ENCODE assay signal across 23 cellular contexts in genomic region chr2:201768918-201769317, GRCh38. TPM values are rescaled to one million over a fixed set of nuclear protein-coding genes. Genes with fewer than 3 reads are reported as not detected.
DNase-seq lines count a peak whose midpoint lies in the region; ATAC-seq and TF ChIP-seq lines count a peak whose summit lies in the region.
"Had no signal": no experiment of that assay in that cellular context is flagged by ENCODE, and none has a peak within 500 bp of the region (broad histone marks: within the 10 kb centered on the region; RNA-seq: fewer than 3 reads in every experiment).

No MANE protein-coding gene starts in this region.

- WGBS in hepatocyte (ENCODE audit: low lambda C conversion rate, missing lambda C conversion rate) = 80% methylated on average over 1 of the region's 1 CpG
- WGBS in testis, 2 donors = 71 to 73% methylated on average over 1 of the region's 1 CpG

- H4K20me1 ChIP-seq in hepatocyte (ENCODE audit: insufficient read depth, poor library complexity, severe bottlenecking) = no peaks in the 10 kb centered on the region

- H3K79me2 ChIP-seq in hepatocyte = peaks cover 60% of the 10 kb centered on the region

- peak; percentile 60 for DNase-seq in AG08395 (ENCODE audit: low spot score)
- DNase-seq in HCEC 1CT = peak; percentile 54
- DNase-seq in astrocyte of the hippocampus (ENCODE audit: low read depth, low spot score) = peak; percentile 64
- no peak for DNase-seq in glutamatergic neuron
- no peak for DNase-seq in hepatocyte (ENCODE audit: low spot score)
- no peak for DNase-seq in omental fat pad (ENCODE audit: low spot score)
- no peak for DNase-seq in testis
- DNase-seq: activated naive CD8-positive, alpha-beta T cell treated with anti-CD3 and anti-CD28 coated beads, Interleukin-2, amount 50 U/mL, for 24 hours; CD8-positive, alpha-beta T cell; DMS79; NCI-H1105; NCI-H774; retina; stimulated activated CD4-positive, alpha-beta T cell treated with anti-CD3 and anti-CD28 coated beads, Interleukin-15, amount 100 ng/mL, for 24 hours; T1000; tibial artery had no signal

- no peaks in the 10 kb centered on the region for H3K36me3 ChIP-seq in hepatocyte (replicated peaks; ENCODE audit: insufficient read depth, low read depth)
- H3K36me3 ChIP-seq in testis (ENCODE audit: low read depth, missing control alignments) = no peaks in the 10 kb centered on the region

- TF ChIP-seq CTCF in glutamatergic neuron (IDR thresholded peaks at IDR 0.05; ENCODE audit: partially characterized antibody, unreplicated experiment) (no peak), hepatocyte (IDR thresholded peaks at IDR 0.05; ENCODE audit: poor library complexity) (no peak), omental fat pad (IDR thresholded peaks at IDR 0.05) (no peak), testis (IDR thresholded peaks at IDR 0.05) (no peak)

- H2AFZ ChIP-seq in hepatocyte = no peak overlapping the region

- no peaks in the 10 kb centered on the region for H3K9me2 ChIP-seq in hepatocyte (replicated peaks; ENCODE audit: insufficient read depth)

- H3K4me2 ChIP-seq in hepatocyte = no peak overlapping the region

- H3K4me3 ChIP-seq in hepatocyte (no peak overlapping the region), testis (no peak overlapping the region)
- H3K4me3 ChIP-seq: tibial artery had no signal

- H3K27me3 Mint-ChIP-seq in glutamatergic neuron (ENCODE audit: unreplicated experiment) = no peaks in the 10 kb centered on the region
- H3K27me3 Mint-ChIP-seq: activated naive CD8-positive, alpha-beta T cell treated with anti-CD3 and anti-CD28 coated beads, Interleukin-2, amount 50 U/mL, for 24 hours; activated T-helper 17 cell treated with anti-CD3 and anti-CD28 coated beads, Interleukin-2, amount 50 U/mL, for 72 hours; stimulated activated memory B cell treated with anti-CD40 and anti-IgM and Interleukin-4, amounts not matched to agents 10 μg/mL and 1 μg/mL and 100 μg/mL, for 72 hours had no signal

- H3K4me1 ChIP-seq in hepatocyte (ENCODE audit: insufficient read depth) = no peaks in the 10 kb centered on the region
- no peaks in the 10 kb centered on the region for H3K4me1 ChIP-seq in testis

- no peak overlapping the region for H3K27ac ChIP-seq in hepatocyte
- H3K27ac ChIP-seq in testis = no peak overlapping the region

- TF ChIP-seq POLR2A in testis (IDR thresholded peaks at IDR 0.05) = no peak

- ATAC-seq in HG03571 (IDR thresholded peaks at IDR 0.05; ENCODE audit: unreplicated experiment) (no peak), omental fat pad (ENCODE audit: low FRiP score) (no peak)
- ATAC-seq: activated naive CD8-positive, alpha-beta T cell treated with anti-CD3 and anti-CD28 coated beads, Interleukin-2, amount 50 U/mL, for 24 hours; activated T-helper 17 cell treated with anti-CD3 and anti-CD28 coated beads, Interleukin-2, amount 50 U/mL, for 72 hours; CD8-positive, alpha-beta T cell; left lobe of liver; Panc1; stimulated activated memory B cell treated with anti-CD40 and anti-IgM and Interleukin-4, amounts not matched to agents 10 μg/mL and 1 μg/mL and 100 μg/mL, for 72 hours had no signal

- H3K27me3 ChIP-seq in hepatocyte (no peaks in the 10 kb centered on the region), testis (no peaks in the 10 kb centered on the region)
- H3K27me3 ChIP-seq: tibial artery had no signal

- H3K9me3 ChIP-seq in hepatocyte (ENCODE audit: low read depth) (no peaks in the 10 kb centered on the region), testis (no peaks in the 10 kb centered on the region)
- H3K9me3 ChIP-seq: tibial artery had no signal

- no peaks in the 10 kb centered on the region for H3K9me3 Mint-ChIP-seq in glutamatergic neuron (ENCODE audit: unreplicated experiment)
- H3K9me3 Mint-ChIP-seq: activated naive CD8-positive, alpha-beta T cell treated with anti-CD3 and anti-CD28 coated beads, Interleukin-2, amount 50 U/mL, for 24 hours; activated T-helper 17 cell treated with anti-CD3 and anti-CD28 coated beads, Interleukin-2, amount 50 U/mL, for 72 hours; CD8-positive, alpha-beta T cell; stimulated activated memory B cell treated with anti-CD40 and anti-IgM and Interleukin-4, amounts not matched to agents 10 μg/mL and 1 μg/mL and 100 μg/mL, for 72 hours had no signal

- H3K4me3 Mint-ChIP-seq in glutamatergic neuron (ENCODE audit: unreplicated experiment) = no peak overlapping the region
- H3K4me3 Mint-ChIP-seq: activated naive CD8-positive, alpha-beta T cell treated with anti-CD3 and anti-CD28 coated beads, Interleukin-2, amount 50 U/mL, for 24 hours; activated T-helper 17 cell treated with anti-CD3 and anti-CD28 coated beads, Interleukin-2, amount 50 U/mL, for 72 hours; CD8-positive, alpha-beta T cell; stimulated activated memory B cell treated with anti-CD40 and anti-IgM and Interleukin-4, amounts not matched to agents 10 μg/mL and 1 μg/mL and 100 μg/mL, for 72 hours had no signal

- intact Hi-C loops in testis (cut with DNase I; ENCODE audit: low total_unique reads) = no loop called here

- H3K36me3 Mint-ChIP-seq in glutamatergic neuron (ENCODE audit: unreplicated experiment) = no peaks in the 10 kb centered on the region

- H3K4me1 Mint-ChIP-seq in glutamatergic neuron (ENCODE audit: low read depth, unreplicated experiment) = peaks cover 26% of the 10 kb centered on the region
- H3K4me1 Mint-ChIP-seq: activated naive CD8-positive, alpha-beta T cell treated with anti-CD3 and anti-CD28 coated beads, Interleukin-2, amount 50 U/mL, for 24 hours; stimulated activated memory B cell treated with anti-CD40 and anti-IgM and Interleukin-4, amounts not matched to agents 10 μg/mL and 1 μg/mL and 100 μg/mL, for 72 hours had no signal

- peak overlapping the region; percentile 28 for H3K27ac Mint-ChIP-seq in glutamatergic neuron (ENCODE audit: unreplicated experiment)
- H3K27ac Mint-ChIP-seq: activated naive CD8-positive, alpha-beta T cell treated with anti-CD3 and anti-CD28 coated beads, Interleukin-2, amount 50 U/mL, for 24 hours; activated T-helper 17 cell treated with anti-CD3 and anti-CD28 coated beads, Interleukin-2, amount 50 U/mL, for 72 hours; CD8-positive, alpha-beta T cell; stimulated activated memory B cell treated with anti-CD40 and anti-IgM and Interleukin-4, amounts not matched to agents 10 μg/mL and 1 μg/mL and 100 μg/mL, for 72 hours had no signal

RNA-seq across cellular contexts. Expression of gene ALS2, which starts 11.8 kb away (rescaled TPM):
- total RNA-seq in glutamatergic neuron (ENCODE audit: unreplicated experiment) (44.0 TPM), hepatocyte (32.6 and 34.9 TPM in 2 replicates), omental fat pad (10 to 100 TPM; 13.6 to 20.4 (median 17.9) TPM), testis (10 to 100 TPM; 17.0 to 19.2 TPM)
- polyA plus RNA-seq in hepatocyte (10.7 and 11.6 TPM in 2 replicates), testis (ENCODE audit: insufficient read depth, low read depth, low replicate concordance) (14.0 TPM)

RNA-seq across cellular contexts. Expression of gene CDK15, which starts 37.4 kb away (rescaled TPM):
- total RNA-seq in glutamatergic neuron (ENCODE audit: unreplicated experiment) (0.61 TPM), hepatocyte (0.80 and 4.0 TPM in 2 replicates), omental fat pad (1 to 10 TPM in 2 of 4 donors, under 1 TPM in 2; 0.75 to 3.6 (median 1.2) TPM), testis (1 to 10 TPM; 1.8 to 6.3 TPM)
- polyA plus RNA-seq in hepatocyte (0.17 and 1.2 TPM in 2 replicates), testis (ENCODE audit: insufficient read depth, low read depth, low replicate concordance) (5.6 TPM)
- total RNA-seq: activated CD8-positive, alpha-beta memory T cell treated with anti-CD3 and anti-CD28 coated beads for 36 hours; activated T-helper 17 cell treated with anti-CD3 and anti-CD28 coated beads, Interleukin-2, amount 50 U/mL, for 72 hours; CD8-positive, alpha-beta T cell; mononuclear cell had no signal

Comparison
In these comparisons a context has a peak if more than half of its experiments do, and no peak if none do; other contexts are left out.
1. DNase-seq: peak in AG08395 (single experiment), HCEC 1CT (single experiment) and astrocyte of the hippocampus (single experiment); none in glutamatergic neuron (single experiment), hepatocyte (single experiment), omental fat pad (single experiment) and testis (single experiment).